13 cellular contexts compared by ENCODE assay signal in the genomic region with DNA sequence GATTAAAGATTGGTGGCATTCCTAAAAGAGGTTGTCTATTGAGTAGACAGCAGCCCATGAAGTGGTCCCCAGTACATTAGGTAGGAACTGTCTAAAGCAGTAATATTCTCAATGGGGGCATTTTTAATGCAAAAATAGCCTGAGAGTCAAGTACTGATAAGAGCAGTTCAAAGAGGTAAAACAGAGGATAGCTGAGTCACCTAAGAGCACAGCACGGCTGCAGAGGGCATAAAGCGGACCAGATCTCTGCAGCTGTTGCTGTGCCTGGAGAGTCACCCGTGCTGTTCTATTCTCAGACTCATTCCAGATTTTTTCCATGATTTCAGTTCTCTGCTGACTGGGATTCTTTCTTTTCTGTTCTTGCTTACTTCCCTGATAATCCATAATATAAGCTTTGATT.
"Had no signal": no experiment of that assay in that cellular context is flagged by ENCODE, and none has a peak within 500 bp of the region (broad histone marks: within the 10 kb centered on the region; RNA-seq: fewer than 3 reads in every experiment).

No MANE protein-coding gene starts in this region.

- H3K36me3 ChIP-seq: gastrocnemius medialis, heart right ventricle had no signal

- H3K27me3 ChIP-seq: dorsolateral prefrontal cortex, gastrocnemius medialis, heart right ventricle had no signal

- H3K9me3 ChIP-seq: gastrocnemius medialis, heart right ventricle had no signal

- H3K4me3 ChIP-seq: dorsolateral prefrontal cortex, gastrocnemius medialis, heart right ventricle had no signal

- DNase-seq: activated CD4-positive, alpha-beta T cell treated with anti-CD3 and anti-CD28 coated beads, Interleukin-2, amount 50 U/mL, for 4 hours; activated CD4-positive, CD25-positive, alpha-beta regulatory T cell treated with anti-CD3 and anti-CD28 coated beads, Interleukin-2, amount 50 U/mL, for 72 hours; activated naive CD4-positive, alpha-beta T cell treated with anti-CD3 and anti-CD28 coated beads, Interleukin-2, amount 10 ng/mL, durations not matched to agents 7 days and 5 days; activated T-cell treated with anti-CD3 and anti-CD28 coated beads for 4 hours; erythroblast; gastrocnemius medialis; heart right ventricle; naive thymus-derived CD4-positive, alpha-beta T cell; small intestine; stimulated activated CD4-positive, alpha-beta T cell treated with anti-CD3 and anti-CD28 coated beads, Interleukin-4, amount 100 ng/mL, for 24 hours; stimulated activated naive CD8-positive, alpha-beta T cell treated with anti-CD3 and anti-CD28 coated beads, Interleukin-15, Interleukin-2, amounts not matched to agents 100 U/mL and 50 U/mL, for 24 hours; trophoblast cell had no signal

- H3K4me1 ChIP-seq: gastrocnemius medialis had no signal

- H3K27ac ChIP-seq: dorsolateral prefrontal cortex, gastrocnemius medialis, heart right ventricle had no signal

- ATAC-seq: gastrocnemius medialis; naive thymus-derived CD4-positive, alpha-beta T cell; stimulated activated naive CD8-positive, alpha-beta T cell treated with anti-CD3 and anti-CD28 coated beads, Interleukin-15, Interleukin-2, amounts not matched to agents 100 U/mL and 50 U/mL, for 24 hours had no signal
